ENCODE assay signal across 8 cellular contexts in genomic region chr9:108142504-108143201, GRCh38.
DNase-seq lines count a peak whose midpoint lies in the region; ATAC-seq and TF ChIP-seq lines count a peak whose summit lies in the region.

No MANE protein-coding gene starts in this region.

- 15 to 30% (median 20%) methylated on average over 10 of the region's 10 CpGs for WGBS in heart left ventricle, 4 donors

- H3K9ac ChIP-seq in parathyroid adenoma: no peak overlapping the region

- ATAC-seq in heart left ventricle (peak; percentile 98 to 99 (median 98)), GM19455 (IDR thresholded peaks at IDR 0.05; ENCODE audit: unreplicated experiment) (no peak), HG03139 (IDR thresholded peaks at IDR 0.05; ENCODE audit: unreplicated experiment) (no peak)

- no peaks in the 10 kb centered on the region for H3K36me3 ChIP-seq in BJ (ENCODE audit: control insufficient read depth, insufficient read depth, low read length)
- H3K36me3 ChIP-seq in ascending aorta: no peaks in the 10 kb centered on the region
- no peaks in the 10 kb centered on the region for H3K36me3 ChIP-seq in heart left ventricle
- no peaks in the 10 kb centered on the region for H3K36me3 ChIP-seq in parathyroid adenoma (ENCODE audit: control insufficient read depth, insufficient read depth, low read length)

- DNase-seq in BJ (ENCODE audit: low read depth): peak; percentile 93
- peak; percentile 25 to 93 for DNase-seq in ascending aorta (ENCODE audit: low spot score in 2 of 2)
- peak; percentile 76 to 85 (median 80) for DNase-seq in heart left ventricle
- no peak for DNase-seq in activated CD4-positive, alpha-beta T cell treated with anti-CD3 and anti-CD28 coated beads for 1 hour
- DNase-seq in DMS53 treated with DMSO at 0.1 percent for 48 hours (lab: John Stamatoyannopoulos, UW; ENCODE audit: unreplicated experiment): no peak

- no peaks in the 10 kb centered on the region for H3K79me2 ChIP-seq in parathyroid adenoma

- CTCF ChIA-PET in BJ (lab: Yijun Ruan, JAX): interaction anchor here (0.6 to 1.0 kb wide), 5 partner anchors 11 to 656 kb away, joined by 3 to 4 read pairs (median 3); no protein-coding TSS in a partner anchor

- H3K27ac ChIP-seq in ascending aorta: peak overlapping the region; percentile 69 to 80
- peak overlapping the region; percentile 53 to 91 (median 80) for H3K27ac ChIP-seq in heart left ventricle
- H3K27ac ChIP-seq in parathyroid adenoma: peak overlapping the region; percentile 49

- POLR2A ChIA-PET in BJ (lab: Charles Lee): interaction anchor here (0.5 to 0.6 kb wide), 2 partner anchors 405 to 533 kb away, joined by 3 to 7 read pairs; no protein-coding TSS in a partner anchor

- H3K27me3 ChIP-seq in BJ (ENCODE audit: control insufficient read depth, insufficient read depth, low read length) (no peaks in the 10 kb centered on the region), ascending aorta (no peaks in the 10 kb centered on the region), heart left ventricle (no peaks in the 10 kb centered on the region), parathyroid adenoma (ENCODE audit: control insufficient read depth, insufficient read depth, low read length) (no peaks in the 10 kb centered on the region)

- H2AFZ ChIP-seq in parathyroid adenoma: no peak overlapping the region

- peak; percentile 24 for TF ChIP-seq CTCF in BJ (IDR thresholded peaks at IDR 0.05; ENCODE audit: insufficient read depth, low read depth, low read length)
- TF ChIP-seq CTCF in ascending aorta (IDR thresholded peaks at IDR 0.05): no peak
- no peak for TF ChIP-seq CTCF in heart left ventricle (IDR thresholded peaks at IDR 0.05)
- TF ChIP-seq CTCF in parathyroid adenoma (IDR thresholded peaks at IDR 0.05): no peak

- peak in 1 of 2 donors; percentile 5 for TF ChIP-seq POLR2A in heart left ventricle (IDR thresholded peaks at IDR 0.05)

- H3K4me2 ChIP-seq in parathyroid adenoma (ENCODE audit: low read length): no peak overlapping the region

- no peaks in the 10 kb centered on the region for H3K9me3 ChIP-seq in ascending aorta
- peaks cover 0 to 6% (median 0%) of the 10 kb centered on the region in 12 donors for H3K9me3 ChIP-seq in heart left ventricle
- no peaks in the 10 kb centered on the region for H3K9me3 ChIP-seq in parathyroid adenoma (ENCODE audit: control insufficient read depth, low read length)

- no peak overlapping the region for H3K4me3 ChIP-seq in BJ (ENCODE audit: low read depth, low read length)
- H3K4me3 ChIP-seq in ascending aorta: no peak overlapping the region
- no peak overlapping the region for H3K4me3 ChIP-seq in heart left ventricle
- H3K4me3 ChIP-seq in parathyroid adenoma (ENCODE audit: low read depth, low read length): no peak overlapping the region

- intact Hi-C loops in ascending aorta (cut with DNase I): loop anchor here (5.0 to 10.0 kb wide), 3 partner anchors 302 to 655 kb away; partner anchors contain the start of gene KLF4
- intact Hi-C loops in heart left ventricle (cut with DNase I): loop anchor here in 6 of 10 donors (2.0 to 10.0 kb wide), 12 partner anchors 90 to 658 kb away; partner anchors contain the start of gene KLF4 (in 5 of the 6)

- H3K4me1 ChIP-seq in ascending aorta: peaks cover 5 to 11% of the 10 kb centered on the region in 2 donors
- H3K4me1 ChIP-seq in heart left ventricle: peaks cover 0 to 25% (median 16%) of the 10 kb centered on the region in 12 donors
- no peaks in the 10 kb centered on the region for H3K4me1 ChIP-seq in parathyroid adenoma

Comparison
In these comparisons a context has a peak if more than half of its experiments do, and no peak if none do; other contexts are left out.
1. DNase-seq: peak in BJ (single experiment), ascending aorta (2 of 2) and heart left ventricle (5 of 5); none in activated CD4-positive, alpha-beta T cell treated with anti-CD3 and anti-CD28 coated beads for 1 hour (single experiment) and DMS53 treated with DMSO at 0.1 percent for 48 hours (single experiment).
2. ATAC-seq: peak in heart left ventricle (4 of 4); none in GM19455 (single experiment) and HG03139 (single experiment).
3. Peak in every context shown above with its lines, with median percentiles within 50 percentile points of each other: H3K27ac ChIP-seq.